15 cellular contexts compared by ENCODE assay signal in the genomic region with DNA sequence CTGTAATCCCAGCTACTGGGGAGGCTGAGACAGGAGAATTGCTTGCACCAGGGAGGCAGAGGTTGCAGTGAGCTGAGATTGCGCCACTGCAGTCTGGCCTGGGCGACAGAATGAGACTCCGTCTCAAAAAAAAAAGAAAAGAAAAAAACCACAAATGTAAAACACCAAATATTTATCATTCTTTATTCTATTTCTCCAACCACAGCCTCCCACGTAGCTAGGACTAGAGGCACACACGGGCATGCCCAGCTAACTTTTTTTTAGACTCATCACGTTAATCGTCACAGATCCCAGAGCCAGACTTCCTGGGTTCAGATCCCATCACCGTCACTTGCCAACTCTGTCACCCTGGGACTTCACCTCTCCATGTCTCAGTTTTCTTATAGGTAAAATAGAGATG.
"Had no signal": no experiment of that assay in that cellular context is flagged by ENCODE, and none has a peak within 500 bp of the region (broad histone marks: within the 10 kb centered on the region; RNA-seq: fewer than 3 reads in every experiment).

No MANE protein-coding gene starts in this region.

- H3K4me1 ChIP-seq: spleen had no signal

- H3K4me3 ChIP-seq: cardiac muscle cell, coronary artery, spleen had no signal

- H3K27me3 ChIP-seq: cardiac muscle cell, spleen had no signal

- H3K4me3 Mint-ChIP-seq: activated naive CD4-positive, alpha-beta T cell treated with anti-CD3 and anti-CD28 coated beads, Interleukin-2, amount 50 U/mL, for 24 hours; naive thymus-derived CD4-positive, alpha-beta T cell; T-helper 17 cell had no signal

- H3K9me3 ChIP-seq: spleen had no signal

- H3K9me3 Mint-ChIP-seq: activated naive CD4-positive, alpha-beta T cell treated with anti-CD3 and anti-CD28 coated beads, Interleukin-2, amount 50 U/mL, for 24 hours; naive thymus-derived CD4-positive, alpha-beta T cell had no signal

- ATAC-seq: left colon; naive thymus-derived CD4-positive, alpha-beta T cell; right cardiac atrium; T-helper 17 cell had no signal

- H3K27ac ChIP-seq: cardiac muscle cell, coronary artery, spleen had no signal

- H3K27ac Mint-ChIP-seq: activated naive CD4-positive, alpha-beta T cell treated with anti-CD3 and anti-CD28 coated beads, Interleukin-2, amount 50 U/mL, for 24 hours; progenitor cell of endocrine pancreas; T-helper 17 cell had no signal

- H3K27me3 Mint-ChIP-seq: activated naive CD4-positive, alpha-beta T cell treated with anti-CD3 and anti-CD28 coated beads, Interleukin-2, amount 50 U/mL, for 24 hours; naive thymus-derived CD4-positive, alpha-beta T cell; progenitor cell of endocrine pancreas; T-helper 17 cell had no signal

- DNase-seq: activated CD4-positive, alpha-beta T cell treated with anti-CD3 and anti-CD28 coated beads, Interleukin-2, amount 50 U/mL, for 1 hour; activated CD4-positive, CD25-positive, alpha-beta regulatory T cell; effector CD4-positive, alpha-beta T cell; left colon; naive thymus-derived CD4-positive, alpha-beta T cell; right cardiac atrium; spleen; stimulated activated CD4-positive, alpha-beta T cell treated with anti-CD3 and anti-CD28 coated beads, Interleukin-1b, Interleukin-23, amount 100 ng/mL, for 48 hours; stimulated activated naive CD4-positive, alpha-beta T cell; T-helper 17 cell; trophoblast cell had no signal
